In genomic region chr15:50067254-50067653, GRCh38 we compare ENCODE assay signal across 16 cellular contexts. TPM values are rescaled to one million over a fixed set of nuclear protein-coding genes. Genes with fewer than 3 reads are reported as not detected.
A peak's percentile ranks its signal among the peaks of the same experiment; 100 is the strongest.
DNase-seq lines count a peak whose midpoint lies in the region; ATAC-seq and TF ChIP-seq lines count a peak whose summit lies in the region.
"Had no signal": no experiment of that assay in that cellular context is flagged by ENCODE, and none has a peak within 500 bp of the region (broad histone marks: within the 10 kb centered on the region; RNA-seq: fewer than 3 reads in every experiment).

No MANE protein-coding gene starts in this region.

- TF ChIP-seq CTCF in natural killer cell (IDR thresholded peaks at IDR 0.05) = no peak

- H3K27me3 Mint-ChIP-seq in stimulated activated naive CD8-positive, alpha-beta T cell treated with anti-CD3 and anti-CD28 coated beads, Interleukin-15, Interleukin-2, amounts not matched to agents 100 ng/mL and 50 ng/mL, for 24 hours = peaks cover 11% of the 10 kb centered on the region
- H3K27me3 Mint-ChIP-seq in activated T-helper 17 cell treated with anti-CD3 and anti-CD28 coated beads, Interleukin-2, amount 50 U/mL, for 72 hours = peaks cover 19% of the 10 kb centered on the region
- H3K27me3 Mint-ChIP-seq in natural killer cell (ENCODE audit: low read depth in 2 of 2) = no peaks in the 10 kb centered on the region
- H3K27me3 Mint-ChIP-seq: stimulated activated memory B cell treated with anti-CD40 and anti-IgM and Interleukin-4, amounts not matched to agents 10 μg/mL and 1 μg/mL and 100 μg/mL, for 72 hours had no signal

- H3K4me3 Mint-ChIP-seq in stimulated activated naive CD8-positive, alpha-beta T cell treated with anti-CD3 and anti-CD28 coated beads, Interleukin-15, Interleukin-2, amounts not matched to agents 100 ng/mL and 50 ng/mL, for 24 hours = no peak overlapping the region
- no peak overlapping the region for H3K4me3 Mint-ChIP-seq in activated T-helper 17 cell treated with anti-CD3 and anti-CD28 coated beads, Interleukin-2, amount 50 U/mL, for 72 hours
- peak overlapping the region; percentile 38 for H3K4me3 Mint-ChIP-seq in natural killer cell
- H3K4me3 Mint-ChIP-seq: stimulated activated memory B cell treated with anti-CD40 and anti-IgM and Interleukin-4, amounts not matched to agents 10 μg/mL and 1 μg/mL and 100 μg/mL, for 72 hours had no signal

- no peak for DNase-seq in stimulated activated naive CD8-positive, alpha-beta T cell treated with anti-CD3 and anti-CD28 coated beads, Interleukin-15, Interleukin-2, amounts not matched to agents 100 U/mL and 50 U/mL, for 24 hours
- no peak for DNase-seq in natural killer cell
- DNase-seq: activated CD4-positive, alpha-beta T cell treated with anti-CD3 and anti-CD28 coated beads, Interleukin-2, amount 50 U/mL, for 1 hour; activated gamma-delta T cell; cerebellar nuclear complex; mammary epithelial cell; MG63; NCI-H146; NCI-H524 treated with DMSO at 0.1 percent for 48 hours; stimulated activated CD4-positive, alpha-beta T cell treated with anti-CD3 and anti-CD28 coated beads, Interleukin-2, amount 100 ng/mL, for 48 hours had no signal

- H3K27ac Mint-ChIP-seq in stimulated activated naive CD8-positive, alpha-beta T cell treated with anti-CD3 and anti-CD28 coated beads, Interleukin-15, Interleukin-2, amounts not matched to agents 100 ng/mL and 50 ng/mL, for 24 hours = peak overlapping the region; percentile 87
- H3K27ac Mint-ChIP-seq in activated T-helper 17 cell treated with anti-CD3 and anti-CD28 coated beads, Interleukin-2, amount 50 U/mL, for 72 hours = peak overlapping the region; percentile 82
- H3K27ac Mint-ChIP-seq in natural killer cell = peak overlapping the region; percentile 75 to 92
- H3K27ac Mint-ChIP-seq: stimulated activated memory B cell treated with anti-CD40 and anti-IgM and Interleukin-4, amounts not matched to agents 10 μg/mL and 1 μg/mL and 100 μg/mL, for 72 hours had no signal

- H3K36me3 Mint-ChIP-seq in stimulated activated naive CD8-positive, alpha-beta T cell treated with anti-CD3 and anti-CD28 coated beads, Interleukin-15, Interleukin-2, amounts not matched to agents 100 ng/mL and 50 ng/mL, for 24 hours (ENCODE audit: low read depth) = no peaks in the 10 kb centered on the region
- no peaks in the 10 kb centered on the region for H3K36me3 Mint-ChIP-seq in activated T-helper 17 cell treated with anti-CD3 and anti-CD28 coated beads, Interleukin-2, amount 50 U/mL, for 72 hours (ENCODE audit: low read depth)
- H3K36me3 Mint-ChIP-seq in natural killer cell = no peaks in the 10 kb centered on the region
- H3K36me3 Mint-ChIP-seq: stimulated activated memory B cell treated with anti-CD40 and anti-IgM and Interleukin-4, amounts not matched to agents 10 μg/mL and 1 μg/mL and 100 μg/mL, for 72 hours had no signal

- H3K4me1 Mint-ChIP-seq in stimulated activated naive CD8-positive, alpha-beta T cell treated with anti-CD3 and anti-CD28 coated beads, Interleukin-15, Interleukin-2, amounts not matched to agents 100 ng/mL and 50 ng/mL, for 24 hours (ENCODE audit: low read depth) = peaks cover 29% of the 10 kb centered on the region
- peaks cover 12% of the 10 kb centered on the region for H3K4me1 Mint-ChIP-seq in activated T-helper 17 cell treated with anti-CD3 and anti-CD28 coated beads, Interleukin-2, amount 50 U/mL, for 72 hours
- peaks cover 55 to 71% of the 10 kb centered on the region in 2 donors for H3K4me1 Mint-ChIP-seq in natural killer cell

- no peak for ATAC-seq in stimulated activated naive CD8-positive, alpha-beta T cell treated with anti-CD3 and anti-CD28 coated beads, Interleukin-15, Interleukin-2, amounts not matched to agents 100 U/mL and 50 U/mL, for 24 hours
- no peak for ATAC-seq in activated T-helper 17 cell treated with anti-CD3 and anti-CD28 coated beads, Interleukin-2, amount 50 U/mL, for 72 hours (replicated peaks)
- ATAC-seq in natural killer cell (no peak), HG03108 (IDR thresholded peaks at IDR 0.05; ENCODE audit: unreplicated experiment) (no peak), GM18868 (IDR thresholded peaks at IDR 0.05; ENCODE audit: unreplicated experiment) (no peak), GM19035 (IDR thresholded peaks at IDR 0.05; ENCODE audit: unreplicated experiment) (no peak)
- ATAC-seq: stimulated activated memory B cell treated with anti-CD40 and anti-IgM and Interleukin-4, amounts not matched to agents 10 μg/mL and 1 μg/mL and 100 μg/mL, for 72 hours had no signal

- no peaks in the 10 kb centered on the region for H3K9me3 Mint-ChIP-seq in stimulated activated naive CD8-positive, alpha-beta T cell treated with anti-CD3 and anti-CD28 coated beads, Interleukin-15, Interleukin-2, amounts not matched to agents 100 ng/mL and 50 ng/mL, for 24 hours
- H3K9me3 Mint-ChIP-seq in activated T-helper 17 cell treated with anti-CD3 and anti-CD28 coated beads, Interleukin-2, amount 50 U/mL, for 72 hours = no peaks in the 10 kb centered on the region
- no peaks in the 10 kb centered on the region for H3K9me3 Mint-ChIP-seq in natural killer cell
- H3K9me3 Mint-ChIP-seq: stimulated activated memory B cell treated with anti-CD40 and anti-IgM and Interleukin-4, amounts not matched to agents 10 μg/mL and 1 μg/mL and 100 μg/mL, for 72 hours had no signal

- intact Hi-C loops in natural killer cell (cut with micrococcal nuclease) = loop anchor here (2.0 kb wide), 2 partner anchors 40 to 840 kb away; no protein-coding TSS in a partner anchor

RNA-seq across cellular contexts. Expression of gene ATP8B4, which starts 51.8 kb away (rescaled TPM):
- 10 to 100 TPM; 20.0 to 26.1 TPM for total RNA-seq in activated T-helper 17 cell treated with anti-CD3 and anti-CD28 coated beads, Interleukin-2, amount 50 U/mL, for 72 hours
- 10 to 100 TPM; 55.6 to 89.5 (median 75.1) TPM for total RNA-seq in natural killer cell
